Comparison of ENCODE assay signal across 2 cellular contexts in the genomic region with DNA sequence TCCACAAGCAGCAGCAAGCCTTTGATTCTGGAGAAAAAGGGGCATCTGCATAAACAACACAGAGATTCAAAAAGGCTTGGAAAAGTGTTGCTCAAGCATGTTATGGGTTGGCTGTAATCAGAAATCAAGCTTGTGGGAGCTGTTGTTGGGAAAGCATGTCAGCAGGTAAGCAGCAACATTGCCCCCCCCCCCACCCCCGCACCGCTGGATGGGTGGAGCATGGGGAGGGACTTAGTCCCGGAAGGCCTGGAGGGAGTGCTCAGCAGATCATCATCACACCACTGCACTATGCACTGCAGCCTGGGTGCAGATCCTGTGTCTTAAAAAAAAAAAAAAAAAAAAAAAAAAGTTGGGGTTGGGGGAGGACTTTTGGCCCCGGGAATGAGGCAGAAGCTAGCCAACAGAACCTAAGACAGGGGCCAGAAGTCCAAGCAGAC.
TF ChIP-seq lines count a peak whose summit lies in the region.

No MANE protein-coding gene starts in this region.

TF ChIP-seq in SK-N-SH treated with all-trans-retinoic acid at 6 μM for 48 hours, 23 proteins besides CTCF, POLR2A, EP300 and RAD21:
- TF ChIP-seq, protein P1, sequence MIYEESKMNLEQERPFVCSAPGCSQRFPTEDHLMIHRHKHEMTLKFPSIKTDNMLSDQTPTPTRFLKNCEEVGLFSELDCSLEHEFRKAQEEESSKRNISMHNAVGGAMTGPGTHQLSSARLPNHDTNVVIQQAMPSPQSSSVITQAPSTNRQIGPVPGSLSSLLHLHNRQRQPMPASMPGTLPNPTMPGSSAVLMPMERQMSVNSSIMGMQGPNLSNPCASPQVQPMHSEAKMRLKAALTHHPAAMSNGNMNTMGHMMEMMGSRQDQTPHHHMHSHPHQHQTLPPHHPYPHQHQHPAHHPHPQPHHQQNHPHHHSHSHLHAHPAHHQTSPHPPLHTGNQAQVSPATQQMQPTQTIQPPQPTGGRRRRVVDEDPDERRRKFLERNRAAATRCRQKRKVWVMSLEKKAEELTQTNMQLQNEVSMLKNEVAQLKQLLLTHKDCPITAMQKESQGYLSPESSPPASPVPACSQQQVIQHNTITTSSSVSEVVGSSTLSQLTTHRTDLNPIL (CRISPR knock-in tag; IDR thresholded peaks at IDR 0.05; ENCODE audit: low read depth): no peak
- TF ChIP-seq ESRRG (CRISPR knock-in tag; IDR thresholded peaks at IDR 0.05): no peak
- no peak for TF ChIP-seq RARB (CRISPR knock-in tag; IDR thresholded peaks at IDR 0.05)
- no peak for TF ChIP-seq ZC3H10 (CRISPR knock-in tag; IDR thresholded peaks at IDR 0.05)
- TF ChIP-seq, protein P2, sequence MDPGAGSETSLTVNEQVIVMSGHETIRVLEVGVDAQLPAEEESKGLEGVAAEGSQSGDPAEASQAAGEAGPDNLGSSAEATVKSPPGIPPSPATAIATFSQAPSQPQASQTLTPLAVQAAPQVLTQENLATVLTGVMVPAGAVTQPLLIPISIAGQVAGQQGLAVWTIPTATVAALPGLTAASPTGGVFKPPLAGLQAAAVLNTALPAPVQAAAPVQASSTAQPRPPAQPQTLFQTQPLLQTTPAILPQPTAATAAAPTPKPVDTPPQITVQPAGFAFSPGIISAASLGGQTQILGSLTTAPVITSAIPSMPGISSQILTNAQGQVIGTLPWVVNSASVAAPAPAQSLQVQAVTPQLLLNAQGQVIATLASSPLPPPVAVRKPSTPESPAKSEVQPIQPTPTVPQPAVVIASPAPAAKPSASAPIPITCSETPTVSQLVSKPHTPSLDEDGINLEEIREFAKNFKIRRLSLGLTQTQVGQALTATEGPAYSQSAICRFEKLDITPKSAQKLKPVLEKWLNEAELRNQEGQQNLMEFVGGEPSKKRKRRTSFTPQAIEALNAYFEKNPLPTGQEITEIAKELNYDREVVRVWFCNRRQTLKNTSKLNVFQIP (CRISPR knock-in tag; IDR thresholded peaks at IDR 0.05; ENCODE audit: borderline replicate concordance, low read depth): no peak
- TF ChIP-seq BACH2 (CRISPR knock-in tag; IDR thresholded peaks at IDR 0.05; ENCODE audit: borderline replicate concordance): no peak
- TF ChIP-seq, protein P3, sequence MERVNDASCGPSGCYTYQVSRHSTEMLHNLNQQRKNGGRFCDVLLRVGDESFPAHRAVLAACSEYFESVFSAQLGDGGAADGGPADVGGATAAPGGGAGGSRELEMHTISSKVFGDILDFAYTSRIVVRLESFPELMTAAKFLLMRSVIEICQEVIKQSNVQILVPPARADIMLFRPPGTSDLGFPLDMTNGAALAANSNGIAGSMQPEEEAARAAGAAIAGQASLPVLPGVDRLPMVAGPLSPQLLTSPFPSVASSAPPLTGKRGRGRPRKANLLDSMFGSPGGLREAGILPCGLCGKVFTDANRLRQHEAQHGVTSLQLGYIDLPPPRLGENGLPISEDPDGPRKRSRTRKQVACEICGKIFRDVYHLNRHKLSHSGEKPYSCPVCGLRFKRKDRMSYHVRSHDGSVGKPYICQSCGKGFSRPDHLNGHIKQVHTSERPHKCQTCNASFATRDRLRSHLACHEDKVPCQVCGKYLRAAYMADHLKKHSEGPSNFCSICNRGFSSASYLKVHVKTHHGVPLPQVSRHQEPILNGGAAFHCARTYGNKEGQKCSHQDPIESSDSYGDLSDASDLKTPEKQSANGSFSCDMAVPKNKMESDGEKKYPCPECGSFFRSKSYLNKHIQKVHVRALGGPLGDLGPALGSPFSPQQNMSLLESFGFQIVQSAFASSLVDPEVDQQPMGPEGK (CRISPR knock-in tag; IDR thresholded peaks at IDR 0.05; ENCODE audit: borderline replicate concordance): no peak
- no peak for TF ChIP-seq ZNF70 (CRISPR knock-in tag; IDR thresholded peaks at IDR 0.05)
- no peak for TF ChIP-seq PPARA (CRISPR knock-in tag; IDR thresholded peaks at IDR 0.05; ENCODE audit: borderline replicate concordance)
- no peak for TF ChIP-seq ZNF565 (CRISPR knock-in tag; conservative IDR thresholded peaks at IDR 0.05; ENCODE audit: low read depth)
- TF ChIP-seq TOX (CRISPR knock-in tag; IDR thresholded peaks at IDR 0.05; ENCODE audit: borderline replicate concordance): no peak
- TF ChIP-seq OSR1 (CRISPR knock-in tag; IDR thresholded peaks at IDR 0.05): no peak
- TF ChIP-seq, protein P4, sequence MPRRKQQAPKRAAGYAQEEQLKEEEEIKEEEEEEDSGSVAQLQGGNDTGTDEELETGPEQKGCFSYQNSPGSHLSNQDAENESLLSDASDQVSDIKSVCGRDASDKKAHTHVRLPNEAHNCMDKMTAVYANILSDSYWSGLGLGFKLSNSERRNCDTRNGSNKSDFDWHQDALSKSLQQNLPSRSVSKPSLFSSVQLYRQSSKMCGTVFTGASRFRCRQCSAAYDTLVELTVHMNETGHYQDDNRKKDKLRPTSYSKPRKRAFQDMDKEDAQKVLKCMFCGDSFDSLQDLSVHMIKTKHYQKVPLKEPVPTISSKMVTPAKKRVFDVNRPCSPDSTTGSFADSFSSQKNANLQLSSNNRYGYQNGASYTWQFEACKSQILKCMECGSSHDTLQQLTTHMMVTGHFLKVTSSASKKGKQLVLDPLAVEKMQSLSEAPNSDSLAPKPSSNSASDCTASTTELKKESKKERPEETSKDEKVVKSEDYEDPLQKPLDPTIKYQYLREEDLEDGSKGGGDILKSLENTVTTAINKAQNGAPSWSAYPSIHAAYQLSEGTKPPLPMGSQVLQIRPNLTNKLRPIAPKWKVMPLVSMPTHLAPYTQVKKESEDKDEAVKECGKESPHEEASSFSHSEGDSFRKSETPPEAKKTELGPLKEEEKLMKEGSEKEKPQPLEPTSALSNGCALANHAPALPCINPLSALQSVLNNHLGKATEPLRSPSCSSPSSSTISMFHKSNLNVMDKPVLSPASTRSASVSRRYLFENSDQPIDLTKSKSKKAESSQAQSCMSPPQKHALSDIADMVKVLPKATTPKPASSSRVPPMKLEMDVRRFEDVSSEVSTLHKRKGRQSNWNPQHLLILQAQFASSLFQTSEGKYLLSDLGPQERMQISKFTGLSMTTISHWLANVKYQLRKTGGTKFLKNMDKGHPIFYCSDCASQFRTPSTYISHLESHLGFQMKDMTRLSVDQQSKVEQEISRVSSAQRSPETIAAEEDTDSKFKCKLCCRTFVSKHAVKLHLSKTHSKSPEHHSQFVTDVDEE (CRISPR knock-in tag; IDR thresholded peaks at IDR 0.05): no peak
- no peak for TF ChIP-seq ZFP30 (CRISPR knock-in tag; IDR thresholded peaks at IDR 0.05)
- TF ChIP-seq ISL1 (CRISPR knock-in tag; IDR thresholded peaks at IDR 0.05): no peak
- TF ChIP-seq ARNTL (CRISPR knock-in tag; IDR thresholded peaks at IDR 0.05; ENCODE audit: borderline replicate concordance, low read depth): no peak
- TF ChIP-seq SNAI2 (CRISPR knock-in tag; IDR thresholded peaks at IDR 0.05): no peak
- TF ChIP-seq GLIS3 (CRISPR knock-in tag; IDR thresholded peaks at IDR 0.05): no peak
- TF ChIP-seq ZNF8 (CRISPR knock-in tag; IDR thresholded peaks at IDR 0.05): no peak

TF ChIP-seq in SK-N-SH, 30 proteins besides CTCF, POLR2A, EP300 and RAD21:
- no peak for TF ChIP-seq GABPA (IDR thresholded peaks at IDR 0.05; ENCODE audit: low read depth)
- TF ChIP-seq RCOR1 (IDR thresholded peaks at IDR 0.05; ENCODE audit: low read length): no peak
- TF ChIP-seq TAF1 (IDR thresholded peaks at IDR 0.05; ENCODE audit: borderline replicate concordance, low read depth, low read length): no peak
- TF ChIP-seq NRF1 (IDR thresholded peaks at IDR 0.05; ENCODE audit: low read depth, low read length): no peak
- no peak for TF ChIP-seq ELF1 (IDR thresholded peaks at IDR 0.05)
- TF ChIP-seq MXI1 (IDR thresholded peaks at IDR 0.05; ENCODE audit: low read depth, low read length): no peak
- no peak for TF ChIP-seq NFIC (IDR thresholded peaks at IDR 0.05; ENCODE audit: borderline replicate concordance)
